ENCODE assay signal across 8 cellular contexts in the genomic region with DNA sequence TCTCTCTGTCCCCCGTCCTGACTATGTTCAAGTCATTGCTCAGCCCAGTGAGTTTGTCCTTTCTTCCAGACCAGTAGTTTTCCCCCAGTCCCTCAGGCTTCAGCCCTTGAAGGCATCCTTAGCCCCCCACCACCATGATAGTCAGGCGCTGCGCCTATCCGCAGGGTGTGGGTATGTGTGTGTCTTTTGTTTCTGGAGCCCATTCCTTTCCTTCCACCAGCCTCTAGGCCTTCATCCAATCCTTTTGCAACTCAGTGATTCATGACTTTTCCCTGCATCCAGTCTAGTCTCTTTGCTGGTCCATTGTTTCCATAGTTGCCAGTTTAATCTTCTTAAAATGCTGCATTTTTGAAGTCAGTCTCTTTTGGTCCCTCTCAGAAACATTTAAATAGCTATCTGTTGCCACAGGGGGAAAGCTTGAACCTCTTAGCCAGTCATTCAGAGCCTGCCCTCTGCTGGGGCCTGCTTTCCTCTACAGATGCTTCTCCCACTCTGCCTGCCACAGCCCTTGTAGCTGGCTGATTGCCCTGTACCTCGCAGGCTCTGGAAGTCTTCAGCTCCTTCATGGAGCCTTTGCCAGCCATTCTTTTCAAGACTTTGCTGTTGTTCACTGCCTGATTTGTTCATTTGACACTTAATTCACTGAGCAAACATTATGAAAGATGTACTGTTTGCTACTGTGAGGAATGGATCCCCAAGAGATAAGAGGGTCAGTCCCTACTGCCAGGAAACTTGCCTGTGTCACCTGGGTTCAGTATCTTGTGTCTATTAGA. TPM values are rescaled to one million over a fixed set of nuclear protein-coding genes. Genes with fewer than 3 reads are reported as not detected.
A peak's percentile ranks its signal among the peaks of the same experiment; 100 is the strongest.
DNase-seq lines count a peak whose midpoint lies in the region; ATAC-seq and TF ChIP-seq lines count a peak whose summit lies in the region.

No MANE protein-coding gene starts in this region.

- peak; percentile 6 for DNase-seq in DMS79 (lab: John Stamatoyannopoulos, UW)
- peak; percentile 33 for DNase-seq in HuH-7 (ENCODE audit: low spot score)
- peak; percentile 81 for DNase-seq in RPMI7951 (ENCODE audit: low read depth)
- DNase-seq in activated naive CD4-positive, alpha-beta T cell (lab: John Stamatoyannopoulos, UW): peak in 3 of 4 experiments; percentile 12 to 45 (median 25)
- peak; percentile 56 for DNase-seq in osteoblast (ENCODE audit: insufficient read length, low spot score, missing footprints)

- TF ChIP-seq CTCF in gastroesophageal sphincter (IDR thresholded peaks at IDR 0.05): peak; percentile 43 to 81 (median 78)
- TF ChIP-seq CTCF in osteoblast (IDR thresholded peaks at IDR 0.05; ENCODE audit: extremely low read depth, low read depth, low read length): peak; percentile 86

- TF ChIP-seq EP300 in gastroesophageal sphincter (IDR thresholded peaks at IDR 0.05): no peak

- peaks cover 15% of the 10 kb centered on the region for H4K20me1 ChIP-seq in osteoblast (ENCODE audit: insufficient read depth, low read length)

- no peak for TF ChIP-seq POLR2A in gastroesophageal sphincter (IDR thresholded peaks at IDR 0.05)

- WGBS in gastroesophageal sphincter (ENCODE audit: low coverage in 1 of 2), 2 donors: 54% methylated on average over 4 to 5 of the region's 5 CpGs
- 93% methylated on average over 5 of the region's 5 CpGs for WGBS in thymus

- H3K27me3 ChIP-seq in gastroesophageal sphincter (no peaks in the 10 kb centered on the region), osteoblast (ENCODE audit: insufficient read depth, low read length) (no peaks in the 10 kb centered on the region), thymus (ENCODE audit: control insufficient read depth, insufficient read depth) (no peaks in the 10 kb centered on the region)

- peaks cover 0 to 34% of the 10 kb centered on the region in 2 donors for H3K36me3 ChIP-seq in gastroesophageal sphincter
- peaks cover 8% of the 10 kb centered on the region for H3K36me3 ChIP-seq in osteoblast (ENCODE audit: insufficient read depth, low read length)
- H3K36me3 ChIP-seq in thymus (ENCODE audit: control insufficient read depth, insufficient read depth): peaks cover 9% of the 10 kb centered on the region

- H3K9me3 ChIP-seq in gastroesophageal sphincter (no peaks in the 10 kb centered on the region), osteoblast (ENCODE audit: low read depth, low read length) (no peaks in the 10 kb centered on the region), thymus (ENCODE audit: control insufficient read depth) (no peaks in the 10 kb centered on the region)

- H3K79me2 ChIP-seq in osteoblast (ENCODE audit: insufficient read depth, low read length): peaks cover 40% of the 10 kb centered on the region

- H3K4me2 ChIP-seq in osteoblast (ENCODE audit: insufficient read depth, low read length): peak overlapping the region; percentile 10

- H3K4me1 ChIP-seq in gastroesophageal sphincter (peaks cover 17 to 66% (median 30%) of the 10 kb centered on the region in 3 donors), osteoblast (ENCODE audit: insufficient read depth, low read length) (peaks cover 25% of the 10 kb centered on the region), thymus (ENCODE audit: control insufficient read depth, insufficient read depth, low read length) (no peaks in the 10 kb centered on the region)

- H3K4me3 ChIP-seq in gastroesophageal sphincter (no peak overlapping the region), osteoblast (ENCODE audit: insufficient read depth, low read length) (no peak overlapping the region), thymus (ENCODE audit: low read length) (no peak overlapping the region)

- H2AFZ ChIP-seq in osteoblast (ENCODE audit: low read length): no peak overlapping the region

- peak; percentile 82 for ATAC-seq in GM21515 (IDR thresholded peaks at IDR 0.05; ENCODE audit: unreplicated experiment)
- ATAC-seq in gastroesophageal sphincter: peak; percentile 87

- H3K27ac ChIP-seq in gastroesophageal sphincter (peak overlapping the region in 3 of 4 donors; percentile 38 to 56 (median 43)), osteoblast (ENCODE audit: low read depth, low read length) (peak overlapping the region; percentile 57), thymus (ENCODE audit: low read depth) (peak overlapping the region; percentile 40)

RNA-seq across cellular contexts. Expression of gene ADCY7, which starts 55.9 kb away (rescaled TPM):
- 15.9 and 24.6 TPM in 2 replicates for total RNA-seq in RPMI7951 (2014; rRNA removed; shearing (Covaris generic))
- total RNA-seq in gastroesophageal sphincter (10 to 100 TPM; 12.7 to 23.5 (median 19.3) TPM), osteoblast (49.5 and 51.0 TPM in 2 replicates)
- polyA plus RNA-seq in thymus: 23.1 TPM

RNA-seq across cellular contexts. Expression of gene TENT4B, which starts 57.3 kb away (rescaled TPM):
- total RNA-seq in RPMI7951 (2014; rRNA removed; shearing (Covaris generic)): 9.5 and 9.8 TPM in 2 replicates
- total RNA-seq in gastroesophageal sphincter (10 to 100 TPM; 13.9 to 25.7 (median 20.9) TPM), osteoblast (8.5 and 10.1 TPM in 2 replicates)
- 8.1 TPM for polyA plus RNA-seq in thymus

Comparison
In these comparisons a context has a peak if more than half of its experiments do, and no peak if none do; other contexts are left out.
1. DNase-seq: peak in every context shown above with its lines; median percentile 81 in RPMI7951; 56 in osteoblast; 33 in HuH-7; 25 in activated naive CD4-positive, alpha-beta T cell; 6 in DMS79.